Comparison of ENCODE assay signal across 1 cellular context in the genomic region with DNA sequence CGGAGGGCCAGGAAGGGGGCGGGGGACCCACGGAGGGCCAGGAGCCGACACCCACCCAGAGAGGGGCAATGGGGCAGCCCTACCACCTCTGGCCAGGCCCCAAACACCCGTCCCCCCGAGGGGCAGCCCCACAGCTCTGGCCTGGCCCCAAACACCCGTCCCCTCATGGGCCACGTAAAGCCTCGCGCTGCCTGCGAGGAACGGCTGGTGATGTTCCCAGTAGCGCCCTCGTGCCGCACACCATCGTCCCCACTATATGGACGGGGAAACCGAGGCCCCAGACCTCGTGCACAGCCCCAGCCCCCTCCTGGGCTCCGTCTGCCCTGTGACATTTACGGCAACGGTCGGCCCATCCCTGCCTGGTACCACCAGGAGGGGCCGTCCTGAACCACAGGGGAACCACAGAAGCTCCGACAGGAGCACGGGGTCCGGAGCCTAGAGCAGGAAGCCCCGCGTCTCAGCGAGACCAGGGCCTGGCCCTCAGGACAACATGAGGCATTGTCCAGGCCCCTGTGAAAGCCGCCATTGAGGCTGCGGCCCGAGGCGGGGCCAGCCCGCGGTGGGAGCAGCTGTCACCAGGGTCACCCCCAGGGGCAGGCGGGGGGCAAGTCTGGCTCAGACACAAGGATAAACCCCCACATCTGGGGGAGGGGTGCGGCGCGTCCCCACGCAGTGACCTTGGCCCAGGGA.
TF ChIP-seq lines count a peak whose summit lies in the region.

No MANE protein-coding gene starts in this region.

TF ChIP-seq in HepG2, 621 proteins besides CTCF, POLR2A, EP300 and RAD21:
- TF ChIP-seq ZNF629 (CRISPR knock-in tag; conservative IDR thresholded peaks at IDR 0.05) (0 out of 2 replicates have a peak, but pooled peaks have one; percentile 22), ZFYVE20 (CRISPR knock-in tag; IDR thresholded peaks at IDR 0.05; ENCODE audit: borderline replicate concordance, low read depth) (no peak)
- TF ChIP-seq, protein P1, sequence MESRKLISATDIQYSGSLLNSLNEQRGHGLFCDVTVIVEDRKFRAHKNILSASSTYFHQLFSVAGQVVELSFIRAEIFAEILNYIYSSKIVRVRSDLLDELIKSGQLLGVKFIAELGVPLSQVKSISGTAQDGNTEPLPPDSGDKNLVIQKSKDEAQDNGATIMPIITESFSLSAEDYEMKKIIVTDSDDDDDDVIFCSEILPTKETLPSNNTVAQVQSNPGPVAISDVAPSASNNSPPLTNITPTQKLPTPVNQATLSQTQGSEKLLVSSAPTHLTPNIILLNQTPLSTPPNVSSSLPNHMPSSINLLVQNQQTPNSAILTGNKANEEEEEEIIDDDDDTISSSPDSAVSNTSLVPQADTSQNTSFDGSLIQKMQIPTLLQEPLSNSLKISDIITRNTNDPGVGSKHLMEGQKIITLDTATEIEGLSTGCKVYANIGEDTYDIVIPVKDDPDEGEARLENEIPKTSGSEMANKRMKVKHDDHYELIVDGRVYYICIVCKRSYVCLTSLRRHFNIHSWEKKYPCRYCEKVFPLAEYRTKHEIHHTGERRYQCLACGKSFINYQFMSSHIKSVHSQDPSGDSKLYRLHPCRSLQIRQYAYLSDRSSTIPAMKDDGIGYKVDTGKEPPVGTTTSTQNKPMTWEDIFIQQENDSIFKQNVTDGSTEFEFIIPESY (CRISPR knock-in tag; IDR thresholded peaks at IDR 0.05): peak; percentile 14; the same call in 1 of the 2 replicates
